1 cellular context compared by ENCODE assay signal in genomic region chr17:38613981-38614779, GRCh38.
TF ChIP-seq lines count a peak whose summit lies in the region.

No MANE protein-coding gene starts in this region.

TF ChIP-seq in HEK293, 187 proteins besides CTCF, POLR2A, EP300 and RAD21 (continued from another document):
- TF ChIP-seq, protein P1, sequence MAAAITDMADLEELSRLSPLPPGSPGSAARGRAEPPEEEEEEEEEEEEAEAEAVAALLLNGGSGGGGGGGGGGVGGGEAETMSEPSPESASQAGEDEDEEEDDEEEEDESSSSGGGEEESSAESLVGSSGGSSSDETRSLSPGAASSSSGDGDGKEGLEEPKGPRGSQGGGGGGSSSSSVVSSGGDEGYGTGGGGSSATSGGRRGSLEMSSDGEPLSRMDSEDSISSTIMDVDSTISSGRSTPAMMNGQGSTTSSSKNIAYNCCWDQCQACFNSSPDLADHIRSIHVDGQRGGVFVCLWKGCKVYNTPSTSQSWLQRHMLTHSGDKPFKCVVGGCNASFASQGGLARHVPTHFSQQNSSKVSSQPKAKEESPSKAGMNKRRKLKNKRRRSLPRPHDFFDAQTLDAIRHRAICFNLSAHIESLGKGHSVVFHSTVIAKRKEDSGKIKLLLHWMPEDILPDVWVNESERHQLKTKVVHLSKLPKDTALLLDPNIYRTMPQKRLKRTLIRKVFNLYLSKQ (tag by site-specific recombination; IDR thresholded peaks at IDR 0.05; ENCODE audit: borderline replicate concordance): no peak
- TF ChIP-seq REPIN1 (tag by site-specific recombination; IDR thresholded peaks at IDR 0.05; ENCODE audit: low read depth) (no peak), MEIS1 (CRISPR knock-in tag; IDR thresholded peaks at IDR 0.05; ENCODE audit: borderline replicate concordance) (no peak), PRDM1 (tag by site-specific recombination; IDR thresholded peaks at IDR 0.05) (0 out of 2 replicates have a peak, but pooled peaks have one; percentile 26), ZNF214 (tag by site-specific recombination; IDR thresholded peaks at IDR 0.05; ENCODE audit: borderline replicate concordance) (no peak), ZNF341 (tag by site-specific recombination; IDR thresholded peaks at IDR 0.05; ENCODE audit: low read depth) (no peak), ZNF140 (tag by site-specific recombination; IDR thresholded peaks at IDR 0.05) (no peak), EGR2 (tag by site-specific recombination; IDR thresholded peaks at IDR 0.05; ENCODE audit: low read depth) (peak; percentile 98), ZNF596 (tag by site-specific recombination; IDR thresholded peaks at IDR 0.05) (no peak)
